Comparison of ENCODE assay signal across 8 cellular contexts in genomic region chr15:92091155-92091734, GRCh38.
DNase-seq lines count a peak whose midpoint lies in the region; ATAC-seq, FAIRE-seq and TF ChIP-seq lines count a peak whose summit lies in the region.

No MANE protein-coding gene starts in this region.

- intact Hi-C loops in kidney (cut with DNase I) = no loop called here

- no peak overlapping the region for H3K27ac ChIP-seq in kidney (ENCODE audit: low read depth in 2 of 2, low read length in 2 of 2)

- ATAC-seq in HG02642 (IDR thresholded peaks at IDR 0.05; ENCODE audit: poor library complexity, unreplicated experiment) = no peak
- no peak for ATAC-seq in HG02610 (IDR thresholded peaks at IDR 0.05; ENCODE audit: unreplicated experiment)

- DNase-seq in NCI-H1092 treated with DMSO at 0.1 percent for 48 hours (lab: John Stamatoyannopoulos, UW) (peak; percentile 47), NCI-H1092 (lab: John Stamatoyannopoulos, UW) (no peak), LoVo (ENCODE audit: low spot score) (peak; percentile 61), astrocyte of the cerebellum (ENCODE audit: low read depth) (no peak), kidney (no peak), NCI-H1436 treated with DMSO at 0.1 percent for 48 hours (lab: John Stamatoyannopoulos, UW) (no peak)

- in situ Hi-C loops in astrocyte of the cerebellum (cut with HindIII; ENCODE audit: low sequenced_read_pairs) = no loop called here

- H3K9me3 ChIP-seq in kidney (ENCODE audit: control insufficient read depth in 1 of 2, low read length in 2 of 2) = no peaks in the 10 kb centered on the region

- H3K4me1 ChIP-seq in kidney (ENCODE audit: control insufficient read depth in 1 of 2, insufficient read depth in 1 of 2, low read depth in 1 of 2, low read length in 2 of 2) = no peaks in the 10 kb centered on the region

- H3K36me3 ChIP-seq in kidney (ENCODE audit: control insufficient read depth in 1 of 2, insufficient read depth in 2 of 2, low read length in 2 of 2) = no peaks in the 10 kb centered on the region

- no peak for FAIRE-seq in kidney (lab: Jason Lieb, UNC)

- TF ChIP-seq CTCF in astrocyte of the cerebellum (IDR thresholded peaks at IDR 0.05; ENCODE audit: low read depth, low read length, missing control alignments) = peak; percentile 68
- TF ChIP-seq CTCF in kidney (IDR thresholded peaks at IDR 0.05; ENCODE audit: borderline replicate concordance, extremely low read depth, insufficient read depth) = peak; percentile 60

- H3K4me3 ChIP-seq in astrocyte of the cerebellum (ENCODE audit: low read depth, low read length) (no peak overlapping the region), kidney (ENCODE audit: low read length in 2 of 2) (no peak overlapping the region)

- H3K9ac ChIP-seq in kidney (ENCODE audit: low read length in 2 of 2) = no peak overlapping the region

Comparison
In these comparisons a context has a peak if more than half of its experiments do, and no peak if none do; other contexts are left out.
1. DNase-seq: peak in NCI-H1092 treated with DMSO at 0.1 percent for 48 hours (single experiment) and LoVo (single experiment); none in NCI-H1092 (single experiment), astrocyte of the cerebellum (single experiment), kidney (single experiment) and NCI-H1436 treated with DMSO at 0.1 percent for 48 hours (single experiment).